1 cellular context compared by ENCODE assay signal in the genomic region with DNA sequence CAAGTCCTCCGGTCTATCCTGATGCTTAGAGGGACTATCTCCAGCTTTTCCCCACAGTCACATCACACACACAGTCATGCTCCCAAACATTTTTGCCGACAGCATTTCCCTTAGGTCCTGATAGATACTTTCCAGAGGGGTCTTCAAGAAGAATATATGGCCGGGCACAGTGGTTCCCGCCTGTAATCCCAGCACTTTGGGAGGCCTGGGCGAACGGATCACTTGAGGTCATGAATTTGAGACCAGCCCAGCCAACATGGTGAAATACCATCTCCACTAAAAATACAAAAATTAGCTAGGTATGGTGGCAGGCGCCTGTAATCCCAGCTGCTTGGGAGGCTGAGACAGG.
TF ChIP-seq lines count a peak whose summit lies in the region.

No MANE protein-coding gene starts in this region.

TF ChIP-seq in HepG2, 621 proteins besides CTCF, POLR2A, EP300 and RAD21 (continued from another document):
- TF ChIP-seq ZNF788 (CRISPR knock-in tag; IDR thresholded peaks at IDR 0.05; ENCODE audit: borderline replicate concordance): 0 out of 2 replicates have a peak, but pooled peaks have one; percentile 33
- no peak for TF ChIP-seq RFX1 (IDR thresholded peaks at IDR 0.05)
- no peak for TF ChIP-seq MED1 (CRISPR knock-in tag; IDR thresholded peaks at IDR 0.05)
- TF ChIP-seq NR2C2 (CRISPR knock-in tag; IDR thresholded peaks at IDR 0.05; ENCODE audit: borderline replicate concordance): 0 out of 2 replicates have a peak, but pooled peaks have one; percentile 32
- no peak for TF ChIP-seq CCDC6 (CRISPR knock-in tag; IDR thresholded peaks at IDR 0.05)
- no peak for TF ChIP-seq ZNF646 (CRISPR knock-in tag; IDR thresholded peaks at IDR 0.05)
- no peak for TF ChIP-seq ZNF546 (CRISPR knock-in tag; conservative IDR thresholded peaks at IDR 0.05)
- TF ChIP-seq HMGA1 (CRISPR knock-in tag; conservative IDR thresholded peaks at IDR 0.05): no peak
- TF ChIP-seq ZNF567 (CRISPR knock-in tag; IDR thresholded peaks at IDR 0.05; ENCODE audit: borderline replicate concordance): 0 out of 2 replicates have a peak, but pooled peaks have one; percentile 8
- TF ChIP-seq ZSCAN21 (CRISPR knock-in tag; IDR thresholded peaks at IDR 0.05; ENCODE audit: borderline replicate concordance): 0 out of 2 replicates have a peak, but pooled peaks have one; percentile 16
- TF ChIP-seq CBX5 (CRISPR knock-in tag; IDR thresholded peaks at IDR 0.05; ENCODE audit: borderline replicate concordance): 0 out of 2 replicates have a peak, but pooled peaks have one; percentile 11
- TF ChIP-seq NFYB (CRISPR knock-in tag; IDR thresholded peaks at IDR 0.05): no peak
- no peak for TF ChIP-seq AHDC1 (CRISPR knock-in tag; IDR thresholded peaks at IDR 0.05; ENCODE audit: borderline replicate concordance)
- TF ChIP-seq ZMYM4 (CRISPR knock-in tag; IDR thresholded peaks at IDR 0.05): no peak; the same call in 1 of the 2 replicates
- TF ChIP-seq CREB1 (IDR thresholded peaks at IDR 0.05): no peak
- no peak for TF ChIP-seq CREB1 (CRISPR knock-in tag; IDR thresholded peaks at IDR 0.05)
- TF ChIP-seq, protein P1, sequence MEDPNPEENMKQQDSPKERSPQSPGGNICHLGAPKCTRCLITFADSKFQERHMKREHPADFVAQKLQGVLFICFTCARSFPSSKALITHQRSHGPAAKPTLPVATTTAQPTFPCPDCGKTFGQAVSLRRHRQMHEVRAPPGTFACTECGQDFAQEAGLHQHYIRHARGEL (CRISPR knock-in tag; IDR thresholded peaks at IDR 0.05): no peak
- TF ChIP-seq ZNF607 (CRISPR knock-in tag; IDR thresholded peaks at IDR 0.05; ENCODE audit: borderline replicate concordance): peak; percentile 79; the same call in 1 of the 2 replicates
- 0 out of 2 replicates have a peak, but pooled peaks have one; percentile 41 for TF ChIP-seq ZSCAN29 (CRISPR knock-in tag; conservative IDR thresholded peaks at IDR 0.05)
- 0 out of 2 replicates have a peak, but pooled peaks have one; percentile 17 for TF ChIP-seq ZNF354B (CRISPR knock-in tag; IDR thresholded peaks at IDR 0.05)
- peak; percentile 63; the same call in 1 of the 2 replicates for TF ChIP-seq ZNF772 (CRISPR knock-in tag; IDR thresholded peaks at IDR 0.05)
- no peak for TF ChIP-seq ATAD3A (CRISPR knock-in tag; IDR thresholded peaks at IDR 0.05)
- TF ChIP-seq, protein P2, sequence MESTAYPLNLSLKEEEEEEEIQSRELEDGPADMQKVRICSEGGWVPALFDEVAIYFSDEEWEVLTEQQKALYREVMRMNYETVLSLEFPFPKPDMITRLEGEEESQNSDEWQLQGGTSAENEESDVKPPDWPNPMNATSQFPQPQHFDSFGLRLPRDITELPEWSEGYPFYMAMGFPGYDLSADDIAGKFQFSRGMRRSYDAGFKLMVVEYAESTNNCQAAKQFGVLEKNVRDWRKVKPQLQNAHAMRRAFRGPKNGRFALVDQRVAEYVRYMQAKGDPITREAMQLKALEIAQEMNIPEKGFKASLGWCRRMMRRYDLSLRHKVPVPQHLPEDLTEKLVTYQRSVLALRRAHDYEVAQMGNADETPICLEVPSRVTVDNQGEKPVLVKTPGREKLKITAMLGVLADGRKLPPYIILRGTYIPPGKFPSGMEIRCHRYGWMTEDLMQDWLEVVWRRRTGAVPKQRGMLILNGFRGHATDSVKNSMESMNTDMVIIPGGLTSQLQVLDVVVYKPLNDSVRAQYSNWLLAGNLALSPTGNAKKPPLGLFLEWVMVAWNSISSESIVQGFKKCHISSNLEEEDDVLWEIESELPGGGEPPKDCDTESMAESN (CRISPR knock-in tag; conservative IDR thresholded peaks at IDR 0.05): no peak
- 0 out of 2 replicates have a peak, but pooled peaks have one; percentile 4 for TF ChIP-seq ZNF350 (CRISPR knock-in tag; IDR thresholded peaks at IDR 0.05; ENCODE audit: borderline replicate concordance, low read depth)
- TF ChIP-seq SALL2 (CRISPR knock-in tag; IDR thresholded peaks at IDR 0.05): 0 out of 2 replicates have a peak, but pooled peaks have one; percentile 15
TF ChIP-seq in HepG2: peak in this region for 20.
